In genomic region chr10:101297901-101298451, GRCh38 we compare ENCODE assay signal across 8 cellular contexts.
DNase-seq lines count a peak whose midpoint lies in the region; ATAC-seq lines count a peak whose summit lies in the region.

No MANE protein-coding gene starts in this region.

- no peak for ATAC-seq in GM19397 (IDR thresholded peaks at IDR 0.05; ENCODE audit: unreplicated experiment)
- ATAC-seq in GM21737 (IDR thresholded peaks at IDR 0.05; ENCODE audit: unreplicated experiment) = no peak

- DNase-seq in DMS53 treated with DMSO at 0.1 percent for 48 hours (lab: John Stamatoyannopoulos, UW; ENCODE audit: unreplicated experiment) (peak; percentile 5), HUDEP-2 (lab: John Stamatoyannopoulos, UW; ENCODE audit: unreplicated experiment in 76 of 76) (peak in 51 of 76 experiments; percentile 2 to 72 (median 40)), T-helper 22 cell (ENCODE audit: low read depth) (peak; percentile 36), astrocyte of the hippocampus (ENCODE audit: low read depth, low spot score) (peak; percentile 74), islet precursor cell (peak; percentile 88)
- peak; percentile 85 to 87 for DNase-seq in stimulated activated CD4-positive, alpha-beta T cell treated with anti-CD3 and anti-CD28 coated beads, Interleukin-2, amount 100 ng/mL, for 24 hours

Comparison
In these comparisons a context has a peak if more than half of its experiments do, and no peak if none do; other contexts are left out.
1. DNase-seq: peak in every context shown above with its lines; median percentile 88 in islet precursor cell; 86 in stimulated activated CD4-positive, alpha-beta T cell treated with anti-CD3 and anti-CD28 coated beads, Interleukin-2, amount 100 ng/mL, for 24 hours; 74 in astrocyte of the hippocampus; 40 in HUDEP-2; 36 in T-helper 22 cell; 5 in DMS53 treated with DMSO at 0.1 percent for 48 hours.